In the genomic region with DNA sequence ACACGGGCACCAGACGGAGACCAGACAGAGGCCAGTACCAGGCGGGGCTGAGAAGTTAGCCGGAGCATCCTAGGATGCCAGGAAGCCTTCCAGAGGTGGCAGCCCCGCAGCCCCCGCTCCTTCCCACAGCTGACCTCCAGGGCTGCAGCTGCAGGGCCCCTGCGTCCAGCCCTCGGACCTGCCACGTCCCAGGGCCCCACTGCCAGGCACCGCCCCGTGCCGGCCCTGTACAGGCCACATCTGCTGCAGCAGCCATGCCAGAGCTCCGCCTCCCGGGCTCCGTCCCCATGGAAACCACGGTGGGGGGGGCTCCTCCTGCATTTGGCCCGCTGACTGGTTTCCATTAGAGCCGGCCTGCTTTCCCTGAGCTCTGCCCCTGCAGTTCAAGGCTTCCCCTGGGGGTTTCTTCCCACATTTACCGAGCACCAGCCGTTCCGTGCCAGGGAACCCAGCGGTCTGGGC, we compare ENCODE assay signal across 9 cellular contexts.
DNase-seq lines count a peak whose midpoint lies in the region; ATAC-seq and TF ChIP-seq lines count a peak whose summit lies in the region.
"Had no signal": no experiment of that assay in that cellular context is flagged by ENCODE, and none has a peak within 500 bp of the region (broad histone marks: within the 10 kb centered on the region; RNA-seq: fewer than 3 reads in every experiment).

No MANE protein-coding gene starts in this region.

- no peak overlapping the region for H2AK5ac ChIP-seq in mesendoderm (ENCODE audit: low read length)

- H3K36me3 ChIP-seq in mesendoderm (ENCODE audit: control insufficient read depth, insufficient read depth, low read length) = no peaks in the 10 kb centered on the region

- no peak overlapping the region for H2BK15ac ChIP-seq in mesendoderm (replicated peaks; ENCODE audit: low read depth)

- in situ Hi-C loops in GM13976 (cut with MboI; ENCODE audit: low sequenced_read_pairs, unreplicated experiment) = no loop called here

- H2BK5ac ChIP-seq in mesendoderm (ENCODE audit: low read length) = no peak overlapping the region

- H3K4me2 ChIP-seq in mesendoderm (ENCODE audit: low read length) = no peak overlapping the region

- CTCF ChIA-PET in AG04450 (lab: Charles Lee) = interaction anchor here (3.1 kb wide), 1 partner anchor 82 kb away, joined by 29 read pairs; no protein-coding TSS in a partner anchor

- H3K27ac ChIP-seq in AG04450 (ENCODE audit: low read depth, low read length) = peak overlapping the region; percentile 94
- H3K27ac ChIP-seq in mesendoderm (ENCODE audit: low read depth, low read length) = no peak overlapping the region

- no peak overlapping the region for H3K23ac ChIP-seq in mesendoderm (ENCODE audit: low read length)

- POLR2A ChIA-PET in AG04450 (lab: Yijun Ruan, JAX) = interaction anchor here (0.7 to 1.5 kb wide), 10 partner anchors 9 to 81 kb away, joined by 3 to 8 read pairs (median 4); no protein-coding TSS in a partner anchor

- no peak overlapping the region for H3K18ac ChIP-seq in mesendoderm (ENCODE audit: low read length)

- H3K56ac ChIP-seq in mesendoderm (ENCODE audit: low read length) = no peak overlapping the region

- WGBS in mesendoderm (ENCODE audit: extremely low coverage, insufficient coverage, low lambda C conversion rate) = no CpG with 5 or more reads among the region's 22 CpGs

- no peak overlapping the region for H3K4ac ChIP-seq in mesendoderm (ENCODE audit: low read depth, low read length)

- H3K27me3 ChIP-seq in AG04450 (ENCODE audit: control insufficient read depth, insufficient read depth, low read length) = no peaks in the 10 kb centered on the region
- H3K27me3 ChIP-seq in mesendoderm (ENCODE audit: insufficient read depth, low read length, poor library complexity) = no peaks in the 10 kb centered on the region

- TF ChIP-seq CTCF in AG04450 (IDR thresholded peaks at IDR 0.05; ENCODE audit: low read depth, low read length) (no peak), GM13976 (IDR thresholded peaks at IDR 0.05; ENCODE audit: borderline replicate concordance, control extremely low read depth, extremely low read depth, insufficient read depth, missing control alignments) (no peak)

- no peaks in the 10 kb centered on the region for H3K4me1 ChIP-seq in mesendoderm (ENCODE audit: control insufficient read depth, low read depth, low read length)

- H3K9me3 ChIP-seq in AG04450 (ENCODE audit: control insufficient read depth, insufficient read depth, low read length) = peaks cover 5% of the 10 kb centered on the region; the same call in 1 of the 2 replicates

- H4K8ac ChIP-seq in mesendoderm (ENCODE audit: low read depth, low read length) = no peak overlapping the region

- DNase-seq in AG04450 (ENCODE audit: low read depth, low spot score) (peak; percentile 81), NCI-H2107 treated with DMSO at 0.1 percent for 48 hours (lab: John Stamatoyannopoulos, UW; ENCODE audit: unreplicated experiment) (peak; percentile 53), dermis blood vessel endothelial cell (peak; percentile 91), mesendoderm (peak; percentile 11), GM13976 (ENCODE audit: low spot score) (no peak)
- no peak for DNase-seq in activated effector memory CD4-positive, alpha-beta T cell treated with Interleukin-2 at 50 U/mL for 16 hours
- DNase-seq: activated B cell treated with CpG ODN at 0.5 μM for 24 hours had no signal

- H3K79me2 ChIP-seq in mesendoderm (ENCODE audit: control insufficient read depth, insufficient read depth, low read length) = no peaks in the 10 kb centered on the region

- no peak overlapping the region for H4K5ac ChIP-seq in mesendoderm (ENCODE audit: low read length)

- H3K4me3 ChIP-seq in AG04450 (ENCODE audit: low read depth, low read length) (peak overlapping the region; percentile 36), mesendoderm (ENCODE audit: low read length) (no peak overlapping the region)

- no peak for ATAC-seq in HG03442 (IDR thresholded peaks at IDR 0.05; ENCODE audit: unreplicated experiment)
- no peak for ATAC-seq in GM19035 (IDR thresholded peaks at IDR 0.05; ENCODE audit: unreplicated experiment)

- H3K9ac ChIP-seq in mesendoderm (ENCODE audit: low read length) = no peak overlapping the region

- no peaks in the 10 kb centered on the region for H3K79me1 ChIP-seq in mesendoderm (ENCODE audit: low read length)

- no peak overlapping the region for H2BK120ac ChIP-seq in mesendoderm (ENCODE audit: low read depth, low read length)

Comparison
In these comparisons a context has a peak if more than half of its experiments do, and no peak if none do; other contexts are left out.
1. DNase-seq: peak in AG04450 (single experiment), NCI-H2107 treated with DMSO at 0.1 percent for 48 hours (single experiment), dermis blood vessel endothelial cell (single experiment) and mesendoderm (single experiment); none in GM13976 (single experiment) and activated effector memory CD4-positive, alpha-beta T cell treated with Interleukin-2 at 50 U/mL for 16 hours (single experiment).